17 cellular contexts compared by ENCODE assay signal in the genomic region with DNA sequence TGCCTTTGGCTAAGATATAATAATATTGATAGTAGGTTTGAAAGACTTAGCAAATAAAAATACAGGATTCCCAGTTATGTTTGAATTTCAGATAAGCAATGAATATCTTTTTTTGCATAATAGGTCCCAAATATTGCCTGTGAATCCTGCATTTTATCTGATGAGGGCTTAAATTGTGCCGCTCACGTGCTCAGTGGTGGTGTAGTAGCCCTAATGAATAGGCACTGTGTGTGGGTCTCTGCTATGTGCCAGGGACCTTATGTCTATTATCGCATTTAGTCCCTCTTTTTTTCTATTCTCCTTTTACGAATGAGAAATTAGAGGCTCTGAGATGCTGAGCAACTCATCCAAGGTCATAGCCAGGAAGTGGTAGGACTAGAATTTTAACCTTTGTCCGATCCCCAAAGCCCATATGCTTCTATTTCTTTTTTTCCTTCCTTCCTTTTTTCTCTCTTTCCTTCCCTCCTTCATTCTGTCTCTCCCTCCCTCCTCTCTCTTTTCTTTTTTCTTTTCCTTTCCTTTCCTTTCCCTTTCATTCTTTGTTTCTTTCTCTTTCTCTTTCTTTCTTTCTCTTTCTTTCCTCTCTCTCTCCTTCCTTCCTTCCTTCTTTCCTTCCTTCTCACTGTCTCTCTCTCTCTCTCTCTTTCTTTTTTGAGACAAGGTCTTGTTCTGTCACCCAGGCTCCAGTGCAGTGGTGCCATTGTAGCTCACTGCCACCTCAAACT. TPM values are rescaled to one million over a fixed set of nuclear protein-coding genes. Genes with fewer than 3 reads are reported as not detected.
DNase-seq lines count a peak whose midpoint lies in the region; ATAC-seq and TF ChIP-seq lines count a peak whose summit lies in the region.
"Had no signal": no experiment of that assay in that cellular context is flagged by ENCODE, and none has a peak within 500 bp of the region (broad histone marks: within the 10 kb centered on the region; RNA-seq: fewer than 3 reads in every experiment).

No MANE protein-coding gene starts in this region.

- H3K9me3 Mint-ChIP-seq in activated CD8-positive, alpha-beta T cell treated with anti-CD3 and anti-CD28 coated beads, Interleukin-2, amount 10 ng/mL, durations not matched to agents 7 days and 5 days (ENCODE audit: insufficient read depth) = no peaks in the 10 kb centered on the region
- H3K9me3 Mint-ChIP-seq in activated CD8-positive, alpha-beta T cell treated with anti-CD3 and anti-CD28 coated beads for 36 hours = no peaks in the 10 kb centered on the region
- H3K9me3 Mint-ChIP-seq: naive thymus-derived CD8-positive, alpha-beta T cell; stimulated activated naive CD8-positive, alpha-beta T cell treated with anti-CD3 and anti-CD28 coated beads, Interleukin-15, amount 100 ng/mL, for 72 hours had no signal

- H3K4me1 Mint-ChIP-seq in activated CD8-positive, alpha-beta T cell treated with anti-CD3 and anti-CD28 coated beads, Interleukin-2, amount 10 ng/mL, durations not matched to agents 7 days and 5 days (ENCODE audit: low read depth) = peaks cover 51% of the 10 kb centered on the region
- peaks cover 40% of the 10 kb centered on the region for H3K4me1 Mint-ChIP-seq in activated CD8-positive, alpha-beta T cell treated with anti-CD3 and anti-CD28 coated beads for 36 hours (ENCODE audit: low read depth)
- H3K4me1 Mint-ChIP-seq in T-helper 17 cell = peaks cover 44% of the 10 kb centered on the region

- peak overlapping the region; percentile 5 for H3K27ac Mint-ChIP-seq in activated CD8-positive, alpha-beta T cell treated with anti-CD3 and anti-CD28 coated beads, Interleukin-2, amount 10 ng/mL, durations not matched to agents 7 days and 5 days
- no peak overlapping the region for H3K27ac Mint-ChIP-seq in activated CD8-positive, alpha-beta T cell treated with anti-CD3 and anti-CD28 coated beads for 36 hours
- peak overlapping the region; percentile 92 for H3K27ac Mint-ChIP-seq in T-helper 17 cell

- no peaks in the 10 kb centered on the region for H3K36me3 Mint-ChIP-seq in activated CD8-positive, alpha-beta T cell treated with anti-CD3 and anti-CD28 coated beads, Interleukin-2, amount 10 ng/mL, durations not matched to agents 7 days and 5 days (ENCODE audit: low read depth)
- no peaks in the 10 kb centered on the region for H3K36me3 Mint-ChIP-seq in activated CD8-positive, alpha-beta T cell treated with anti-CD3 and anti-CD28 coated beads for 36 hours (ENCODE audit: low read depth)
- no peaks in the 10 kb centered on the region for H3K36me3 Mint-ChIP-seq in T-helper 17 cell (ENCODE audit: low read depth)
- H3K36me3 Mint-ChIP-seq: naive thymus-derived CD8-positive, alpha-beta T cell had no signal

- no peak for TF ChIP-seq POLR2A in prostate gland (IDR thresholded peaks at IDR 0.05)

- H3K27me3 Mint-ChIP-seq in activated CD8-positive, alpha-beta T cell treated with anti-CD3 and anti-CD28 coated beads, Interleukin-2, amount 10 ng/mL, durations not matched to agents 7 days and 5 days (ENCODE audit: low read depth) = no peaks in the 10 kb centered on the region
- peaks cover 6% of the 10 kb centered on the region for H3K27me3 Mint-ChIP-seq in activated CD8-positive, alpha-beta T cell treated with anti-CD3 and anti-CD28 coated beads for 36 hours
- H3K27me3 Mint-ChIP-seq in T-helper 17 cell = no peaks in the 10 kb centered on the region

- no peaks in the 10 kb centered on the region for H3K27me3 ChIP-seq in iPS-18a (ENCODE audit: control insufficient read depth, insufficient read depth, low read length)
- no peaks in the 10 kb centered on the region for H3K27me3 ChIP-seq in smooth muscle cell (ENCODE audit: low read depth)
- H3K27me3 ChIP-seq in prostate gland (replicated peaks; ENCODE audit: insufficient read depth) = no peaks in the 10 kb centered on the region
- H3K27me3 ChIP-seq: left lung had no signal

- H3K4me3 ChIP-seq in iPS-18a (ENCODE audit: low read length) (peak overlapping the region; percentile 11), smooth muscle cell (no peak overlapping the region), prostate gland (no peak overlapping the region)
- H3K4me3 ChIP-seq: left lung had no signal

- H3K4me3 Mint-ChIP-seq in activated CD8-positive, alpha-beta T cell treated with anti-CD3 and anti-CD28 coated beads, Interleukin-2, amount 10 ng/mL, durations not matched to agents 7 days and 5 days = no peak overlapping the region
- no peak overlapping the region for H3K4me3 Mint-ChIP-seq in activated CD8-positive, alpha-beta T cell treated with anti-CD3 and anti-CD28 coated beads for 36 hours
- no peak overlapping the region for H3K4me3 Mint-ChIP-seq in T-helper 17 cell
- H3K4me3 Mint-ChIP-seq: naive thymus-derived CD8-positive, alpha-beta T cell; stimulated activated naive CD8-positive, alpha-beta T cell treated with anti-CD3 and anti-CD28 coated beads, Interleukin-15, amount 100 ng/mL, for 72 hours had no signal

- no peak for ATAC-seq in activated CD8-positive, alpha-beta T cell treated with anti-CD3 and anti-CD28 coated beads, Interleukin-2, amount 10 ng/mL, durations not matched to agents 7 days and 5 days
- ATAC-seq in activated CD8-positive, alpha-beta T cell treated with anti-CD3 and anti-CD28 coated beads for 36 hours = no peak
- no peak for ATAC-seq in T-helper 17 cell
- ATAC-seq: foreskin keratinocyte; left lung; naive thymus-derived CD8-positive, alpha-beta T cell; stimulated activated naive CD8-positive, alpha-beta T cell treated with anti-CD3 and anti-CD28 coated beads, Interleukin-15, amount 100 ng/mL, for 72 hours had no signal

- 60% methylated on average over 5 of the region's 5 CpGs for WGBS in smooth muscle cell (ENCODE audit: low lambda C conversion rate)
- 62% methylated on average over 5 of the region's 5 CpGs for WGBS in prostate gland

- intact Hi-C loops in activated CD8-positive, alpha-beta T cell treated with anti-CD3 and anti-CD28 coated beads for 36 hours (cut with micrococcal nuclease) = no loop called here
- intact Hi-C loops in prostate gland (cut with DNase I) = loop anchor here (5.0 kb wide), 1 partner anchor 47 kb away; a partner anchor contains a TSS

- H3K4me2 ChIP-seq in smooth muscle cell = peak overlapping the region; percentile 27

- no peaks in the 10 kb centered on the region for H3K9me3 ChIP-seq in T-helper 17 cell (ENCODE audit: control insufficient read depth, low read length, poor library complexity, severe bottlenecking)
- H3K9me3 ChIP-seq in iPS-18a (ENCODE audit: control insufficient read depth, low read depth, low read length) = no peaks in the 10 kb centered on the region
- H3K9me3 ChIP-seq in smooth muscle cell (replicated peaks; ENCODE audit: low read depth) = no peaks in the 10 kb centered on the region
- H3K9me3 ChIP-seq in prostate gland = no peaks in the 10 kb centered on the region
- H3K9me3 ChIP-seq: left lung had no signal

- CTCF ChIA-PET in activated CD8-positive, alpha-beta T cell treated with anti-CD3 and anti-CD28 coated beads, Interleukin-2, amount 10 ng/mL, durations not matched to agents 7 days and 5 days (lab: Charles Lee) = interaction anchor here (1.2 to 2.5 kb wide), 3 partner anchors 11 to 47 kb away, joined by 3 to 8 read pairs (median 6); a partner anchor contains a TSS
- CTCF ChIA-PET in activated CD8-positive, alpha-beta T cell treated with anti-CD3 and anti-CD28 coated beads for 36 hours (lab: Charles Lee) = no interaction called here

- DNase-seq in activated CD8-positive, alpha-beta T cell treated with anti-CD3 and anti-CD28 coated beads, Interleukin-2, amount 10 ng/mL, durations not matched to agents 7 days and 5 days = no peak
- no peak for DNase-seq in activated CD8-positive, alpha-beta T cell treated with anti-CD3 and anti-CD28 coated beads for 36 hours
- DNase-seq in T-helper 17 cell (no peak), smooth muscle cell (lab: John Stamatoyannopoulos, UW; ENCODE audit: unreplicated experiment) (no peak), prostate gland (ENCODE audit: low spot score) (no peak), 8988T (no peak)
- no peak for DNase-seq in activated naive CD4-positive, alpha-beta T cell treated with anti-CD3 and anti-CD28 coated beads, Interleukin-2, amount 50 U/mL, for 16 hours
- DNase-seq: caudate nucleus; COR-L47; left lung; naive thymus-derived CD8-positive, alpha-beta T cell; NCI-H1436 treated with DMSO at 0.1 percent for 48 hours; retina; stimulated activated naive CD8-positive, alpha-beta T cell treated with anti-CD3 and anti-CD28 coated beads, Interleukin-15, amount 100 ng/mL, for 72 hours had no signal

- H3K79me2 ChIP-seq in smooth muscle cell (ENCODE audit: low read depth) = no peaks in the 10 kb centered on the region

- TF ChIP-seq CTCF in activated CD8-positive, alpha-beta T cell treated with anti-CD3 and anti-CD28 coated beads for 36 hours (IDR thresholded peaks at IDR 0.05) = no peak
- TF ChIP-seq CTCF in smooth muscle cell (IDR thresholded peaks at IDR 0.05; ENCODE audit: borderline replicate concordance, insufficient read depth, poor library complexity, severe bottlenecking) (no peak), prostate gland (IDR thresholded peaks at IDR 0.05) (no peak)

- H3K36me3 ChIP-seq in iPS-18a (ENCODE audit: control insufficient read depth, low read depth, low read length) (no peaks in the 10 kb centered on the region), smooth muscle cell (ENCODE audit: low read depth) (no peaks in the 10 kb centered on the region), prostate gland (no peaks in the 10 kb centered on the region)
- H3K36me3 ChIP-seq: left lung had no signal

- H3K9ac ChIP-seq in iPS-18a (ENCODE audit: low read length) (peak overlapping the region; percentile 49), smooth muscle cell (ENCODE audit: low read depth) (no peak overlapping the region)

- POLR2A ChIA-PET in activated CD8-positive, alpha-beta T cell treated with anti-CD3 and anti-CD28 coated beads, Interleukin-2, amount 10 ng/mL, durations not matched to agents 7 days and 5 days (lab: Charles Lee) = interaction anchor here (1.0 kb wide), 1 partner anchor 83 kb away, joined by 3 read pairs; no protein-coding TSS in a partner anchor
- POLR2A ChIA-PET in activated CD8-positive, alpha-beta T cell treated with anti-CD3 and anti-CD28 coated beads for 36 hours (lab: Charles Lee) = no interaction called here

- H3K27ac ChIP-seq in iPS-18a (ENCODE audit: low read length) (peak overlapping the region; percentile 38), smooth muscle cell (ENCODE audit: low read depth) (no peak overlapping the region), prostate gland (no peak overlapping the region)
- H3K27ac ChIP-seq: foreskin keratinocyte, left lung, RWPE1 had no signal

- H3F3A ChIP-seq in smooth muscle cell (ENCODE audit: low read depth) = peaks cover 4% of the 10 kb centered on the region

- H3K4me1 ChIP-seq in iPS-18a (ENCODE audit: control insufficient read depth, low read depth, low read length) = peaks cover 30% of the 10 kb centered on the region
- peaks cover 9% of the 10 kb centered on the region for H3K4me1 ChIP-seq in smooth muscle cell (ENCODE audit: low read depth)
- H3K4me1 ChIP-seq in prostate gland (replicated peaks) = no peaks in the 10 kb centered on the region

- H4K20me1 ChIP-seq in smooth muscle cell (ENCODE audit: low read depth) = no peaks in the 10 kb centered on the region

- H2AFZ ChIP-seq in smooth muscle cell (ENCODE audit: low read depth) = peak overlapping the region; percentile 36

RNA-seq across cellular contexts. Expression of a gene that starts 47.2 kb away (rescaled TPM):
- total RNA-seq in activated CD8-positive, alpha-beta T cell treated with anti-CD3 and anti-CD28 coated beads, Interleukin-2, amount 10 ng/mL, durations not matched to agents 7 days and 5 days = 1 to 10 TPM; 4.8 to 5.7 TPM
- 1 to 10 TPM; 1.3 to 1.9 TPM for total RNA-seq in activated CD8-positive, alpha-beta T cell treated with anti-CD3 and anti-CD28 coated beads for 36 hours
- 1 to 10 TPM; 1.7 to 4.2 TPM for total RNA-seq in T-helper 17 cell
- total RNA-seq in smooth muscle cell = 15.6 and 16.3 TPM in 2 replicates
- polyA plus RNA-seq in smooth muscle cell = 18.8 and 20.4 TPM in 2 replicates
- total RNA-seq in prostate gland = 1 to 10 TPM; 7.9 to 9.3 TPM
